ENCODE assay signal across 9 cellular contexts in genomic region chr15:64877435-64877834, GRCh38. TPM values are rescaled to one million over a fixed set of nuclear protein-coding genes. Genes with fewer than 3 reads are reported as not detected.
DNase-seq lines count a peak whose midpoint lies in the region; ATAC-seq, FAIRE-seq and TF ChIP-seq lines count a peak whose summit lies in the region.
"Had no signal": no experiment of that assay in that cellular context is flagged by ENCODE, and none has a peak within 500 bp of the region (broad histone marks: within the 10 kb centered on the region; RNA-seq: fewer than 3 reads in every experiment).

No MANE protein-coding gene starts in this region.

- DNase-seq in WTC11 (ENCODE audit: low spot score) (no peak), iPS-NIHi11 (ENCODE audit: low spot score) (peak; percentile 46), small intestine (peak; percentile 22), NCI-H1048 (lab: John Stamatoyannopoulos, UW) (no peak), glomerular visceral epithelial cell (ENCODE audit: extremely low spot score) (no peak), T1000 (lab: John Stamatoyannopoulos, UW) (no peak)
- DNase-seq in effector CD4-positive, alpha-beta T cell: no peak

- ATAC-seq in WTC11: peak; percentile 47

- no peak overlapping the region for H3K27ac Mint-ChIP-seq in WTC11
- H3K27ac Mint-ChIP-seq: activated naive CD8-positive, alpha-beta T cell had no signal

- POLR2A ChIA-PET in WTC11 (lab: Charles Lee): no interaction called here

- WGBS in small intestine, 3 donors: 46 to 55% (median 52%) methylated on average over 3 of the region's 3 CpGs

- no peaks in the 10 kb centered on the region for H3K27me3 Mint-ChIP-seq in WTC11 (ENCODE audit: low read depth)
- H3K27me3 Mint-ChIP-seq: activated naive CD8-positive, alpha-beta T cell had no signal

- H3K9me3 ChIP-seq in KOPT-K1 (ENCODE audit: insufficient read depth, low read length, poor library complexity, severe bottlenecking) (no peaks in the 10 kb centered on the region), small intestine (ENCODE audit: control insufficient read depth, low read depth) (no peaks in the 10 kb centered on the region)

- peak overlapping the region; percentile 22 for H3K27ac ChIP-seq in KOPT-K1 (ENCODE audit: low read depth, low read length, poor library complexity, severe bottlenecking)
- H3K27ac ChIP-seq in small intestine (ENCODE audit: low read depth in 1 of 2, low read length in 1 of 2): peak overlapping the region in 1 of 2 donors; percentile 70

- H3K4me3 ChIP-seq in small intestine (ENCODE audit: low read depth in 1 of 2, low read length in 2 of 2): no peak overlapping the region

- TF ChIP-seq CTCF in WTC11 (IDR thresholded peaks at IDR 0.05): no peak

- FAIRE-seq in small intestine (lab: Jason Lieb, UNC): no peak

- no peaks in the 10 kb centered on the region for H3K36me3 Mint-ChIP-seq in WTC11
- H3K36me3 Mint-ChIP-seq: activated naive CD8-positive, alpha-beta T cell had no signal

- H3K36me3 ChIP-seq in KOPT-K1 (ENCODE audit: insufficient read depth, low read length) (no peaks in the 10 kb centered on the region), small intestine (ENCODE audit: control insufficient read depth in 2 of 2, insufficient read depth in 2 of 2, low read length in 2 of 2) (no peaks in the 10 kb centered on the region)

- H3K4me1 Mint-ChIP-seq in WTC11: peaks cover 25% of the 10 kb centered on the region

- H3K4me3 Mint-ChIP-seq in WTC11: no peak overlapping the region
- H3K4me3 Mint-ChIP-seq: activated naive CD8-positive, alpha-beta T cell had no signal

- CTCF ChIA-PET in WTC11 (lab: Charles Lee): interaction anchor here (1.2 kb wide), 1 partner anchor 131 kb away, joined by 3 read pairs; no protein-coding TSS in a partner anchor

- H3K4me1 ChIP-seq in small intestine (ENCODE audit: control insufficient read depth in 2 of 2, insufficient read depth in 1 of 2, low read depth in 1 of 2, low read length in 1 of 2): no peaks in the 10 kb centered on the region

- H3K27me3 ChIP-seq in small intestine (ENCODE audit: control insufficient read depth in 2 of 2, insufficient read depth in 2 of 2, low read length in 2 of 2): no peaks in the 10 kb centered on the region

- no peaks in the 10 kb centered on the region for H3K9me3 Mint-ChIP-seq in WTC11

TF ChIP-seq in WTC11, 78 proteins besides CTCF, POLR2A, EP300 and RAD21 (continues in another document):
- TF ChIP-seq GABPB1 (CRISPR knock-in tag; IDR thresholded peaks at IDR 0.05) (no peak), AR (CRISPR knock-in tag; IDR thresholded peaks at IDR 0.05) (no peak), ZNF671 (CRISPR knock-in tag; IDR thresholded peaks at IDR 0.05) (no peak), MXD4 (CRISPR knock-in tag; IDR thresholded peaks at IDR 0.05; ENCODE audit: borderline replicate concordance) (no peak), ATF6 (CRISPR knock-in tag; IDR thresholded peaks at IDR 0.05) (no peak), IRF2 (CRISPR knock-in tag; IDR thresholded peaks at IDR 0.05; ENCODE audit: borderline replicate concordance, low read depth) (no peak), CREB1 (CRISPR knock-in tag; IDR thresholded peaks at IDR 0.05) (no peak), ZNF281 (CRISPR knock-in tag; IDR thresholded peaks at IDR 0.05) (no peak), E2F1 (CRISPR knock-in tag; IDR thresholded peaks at IDR 0.05) (no peak), ZNF121 (CRISPR knock-in tag; IDR thresholded peaks at IDR 0.05) (no peak), HMGXB4 (CRISPR knock-in tag; IDR thresholded peaks at IDR 0.05) (no peak), ELF4 (CRISPR knock-in tag; IDR thresholded peaks at IDR 0.05; ENCODE audit: low read depth) (no peak), ATF1 (CRISPR knock-in tag; IDR thresholded peaks at IDR 0.05) (no peak)

RNA-seq across cellular contexts. Expression of gene ANKDD1A, which starts 34.3 kb away (rescaled TPM):
- 6.1 to 7.9 TPM (median 7.4 TPM) in 3 replicates for total RNA-seq in WTC11 (2021)
- polyA plus RNA-seq in small intestine: 1 to 10 TPM in 1 of 3 donors, under 1 TPM in 1, not detected in 1; 0.81 to 1.7 TPM

RNA-seq across cellular contexts. Expression of gene PLEKHO2, which starts 35.7 kb away (rescaled TPM):
- total RNA-seq in WTC11 (2021): 21.6 to 22.1 TPM (median 21.9 TPM) in 3 replicates
- 10 to 100 TPM in 1 of 3 donors, 1 to 10 TPM in 2; 1.3 to 17.8 (median 9.2) TPM for polyA plus RNA-seq in small intestine

RNA-seq across cellular contexts. Expression of gene PIF1, which starts 52.0 kb away (rescaled TPM):
- 174 to 249 TPM (median 184 TPM) in 3 replicates for total RNA-seq in WTC11 (2021)
- 10 to 100 TPM in 1 of 3 donors, under 1 TPM in 2; 0.45 to 11.7 (median 0.81) TPM for polyA plus RNA-seq in small intestine

Comparison
In these comparisons a context has a peak if more than half of its experiments do, and no peak if none do; other contexts are left out.
1. DNase-seq: peak in iPS-NIHi11 (single experiment) and small intestine (single experiment); none in WTC11 (single experiment), NCI-H1048 (single experiment), glomerular visceral epithelial cell (single experiment), T1000 (single experiment) and effector CD4-positive, alpha-beta T cell (single experiment).